9 cellular contexts compared by ENCODE assay signal in the genomic region with DNA sequence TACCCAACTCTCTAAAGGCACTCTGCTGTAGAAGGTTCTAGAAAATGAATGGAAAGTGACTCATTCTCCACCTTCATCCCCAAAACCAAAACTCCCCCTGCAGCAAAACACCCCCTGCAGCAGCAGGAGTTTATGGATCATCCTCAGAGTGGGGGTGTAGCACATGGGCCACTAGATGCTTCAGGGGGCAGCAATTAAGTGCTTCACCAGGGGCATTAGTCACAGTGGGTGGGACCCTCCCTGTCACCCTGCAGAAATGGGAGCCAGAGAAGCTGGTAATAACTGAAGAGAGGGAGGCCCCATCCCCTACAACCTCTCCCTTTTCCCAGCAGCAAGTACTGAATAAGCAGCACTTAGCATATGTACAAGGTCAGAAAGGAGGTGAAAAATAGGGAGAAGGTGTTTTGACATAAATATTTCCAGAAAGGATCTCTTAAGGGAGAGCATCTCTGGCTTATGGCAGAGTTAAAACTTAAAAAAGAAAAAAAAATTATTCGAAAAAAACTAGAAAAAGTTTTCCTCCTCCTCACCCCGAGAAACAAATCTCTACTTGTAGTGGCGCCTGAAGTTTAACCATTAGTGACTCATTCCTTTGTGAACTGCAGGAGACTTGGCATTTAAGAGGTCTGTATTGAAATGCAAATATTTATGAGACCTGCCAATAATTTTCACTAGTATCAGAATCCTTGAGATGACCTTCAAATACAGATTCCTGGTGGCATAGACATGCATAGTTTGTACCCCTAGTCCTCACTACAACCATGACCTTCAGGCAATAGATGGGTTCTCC.
DNase-seq lines count a peak whose midpoint lies in the region; ATAC-seq and TF ChIP-seq lines count a peak whose summit lies in the region.
"Had no signal": no experiment of that assay in that cellular context is flagged by ENCODE, and none has a peak within 500 bp of the region (broad histone marks: within the 10 kb centered on the region; RNA-seq: fewer than 3 reads in every experiment).

No MANE protein-coding gene starts in this region.

- H3K27me3 ChIP-seq in endodermal cell (ENCODE audit: control insufficient read depth, insufficient read depth, low read length, poor library complexity, severe bottlenecking) (no peaks in the 10 kb centered on the region), skeletal muscle tissue (ENCODE audit: control insufficient read depth in 3 of 3, insufficient read depth in 3 of 3, low read length in 3 of 3) (no peaks in the 10 kb centered on the region), gastroesophageal sphincter (no peaks in the 10 kb centered on the region)

- no peaks in the 10 kb centered on the region for H3K36me3 Mint-ChIP-seq in endodermal cell (ENCODE audit: low read depth)

- no peaks in the 10 kb centered on the region for H3K27me3 Mint-ChIP-seq in endodermal cell (ENCODE audit: insufficient read depth)

- no peak for TF ChIP-seq CTCF in endodermal cell (conservative IDR thresholded peaks at IDR 0.05)
- TF ChIP-seq CTCF in gastroesophageal sphincter (IDR thresholded peaks at IDR 0.05), result no peak

- 57% methylated on average over 3 of the region's 3 CpGs; no CpG with 5 or more reads in 1 of the 2 experiments for WGBS in endodermal cell (ENCODE audit: insufficient coverage in 1 of 2, insufficient read length in 1 of 2), 2 experiments
- 42 to 59% methylated on average over 2 to 3 of the region's 3 CpGs for WGBS in gastroesophageal sphincter (ENCODE audit: low coverage in 1 of 2), 2 donors

- H3K27ac ChIP-seq in endodermal cell (ENCODE audit: low read depth, low read length), result no peak overlapping the region
- H3K27ac ChIP-seq in skeletal muscle tissue (ENCODE audit: low read depth, low read length), result peak overlapping the region; percentile 81
- peak overlapping the region in 1 of 4 donors; percentile 73 for H3K27ac ChIP-seq in gastroesophageal sphincter

- no peak overlapping the region for H3K27ac Mint-ChIP-seq in endodermal cell

- TF ChIP-seq EP300 in gastroesophageal sphincter (IDR thresholded peaks at IDR 0.05), result no peak

- no peaks in the 10 kb centered on the region for H3K36me3 ChIP-seq in endodermal cell (ENCODE audit: control insufficient read depth, insufficient read depth, low read length)
- no peaks in the 10 kb centered on the region for H3K36me3 ChIP-seq in skeletal muscle tissue (ENCODE audit: control insufficient read depth in 3 of 3, insufficient read depth in 3 of 3, low read length in 3 of 3)
- no peaks in the 10 kb centered on the region for H3K36me3 ChIP-seq in gastroesophageal sphincter

- H3K4me3 ChIP-seq in endodermal cell (ENCODE audit: low read length) (no peak overlapping the region), skeletal muscle tissue (ENCODE audit: low read length in 3 of 3) (no peak overlapping the region), gastroesophageal sphincter (no peak overlapping the region)

- no peak for TF ChIP-seq POLR2A in gastroesophageal sphincter (IDR thresholded peaks at IDR 0.05)

- peaks cover 10% of the 10 kb centered on the region for H3K4me1 Mint-ChIP-seq in endodermal cell

- H3K4me1 ChIP-seq in endodermal cell (ENCODE audit: control insufficient read depth, insufficient read depth, low read length) (no peaks in the 10 kb centered on the region), skeletal muscle tissue (ENCODE audit: control insufficient read depth in 3 of 3, insufficient read depth in 3 of 3, low read length in 3 of 3) (peaks cover 2 to 8% (median 8%) of the 10 kb centered on the region in 3 donors), gastroesophageal sphincter (peaks cover 0 to 19% (median 0%) of the 10 kb centered on the region in 3 donors)

- ATAC-seq in HG03520 (IDR thresholded peaks at IDR 0.05; ENCODE audit: unreplicated experiment), result no peak
- ATAC-seq in gastroesophageal sphincter, result no peak

- H3K9me3 Mint-ChIP-seq in endodermal cell, result no peaks in the 10 kb centered on the region

- H3K9me3 ChIP-seq in endodermal cell (ENCODE audit: control insufficient read depth, low read length), result no peaks in the 10 kb centered on the region
- no peaks in the 10 kb centered on the region for H3K9me3 ChIP-seq in skeletal muscle tissue (ENCODE audit: control insufficient read depth in 3 of 3, low read length in 3 of 3)
- no peaks in the 10 kb centered on the region for H3K9me3 ChIP-seq in gastroesophageal sphincter

- H3K9ac ChIP-seq in endodermal cell (ENCODE audit: extremely low read depth, low read length, poor library complexity, severe bottlenecking), result no peak overlapping the region
- H3K9ac ChIP-seq in skeletal muscle tissue (ENCODE audit: low read depth in 1 of 3, low read length in 3 of 3), result no peak overlapping the region

- no peak overlapping the region for H3K4me3 Mint-ChIP-seq in endodermal cell

- peak; percentile 27 for DNase-seq in activated CD4-positive, alpha-beta T cell treated with anti-CD3 and anti-CD28 coated beads for 48 hours
- no peak for DNase-seq in activated CD4-positive, alpha-beta T cell treated with anti-CD3 and anti-CD28 coated beads, Interleukin-2, amount 50 U/mL, for 48 hours
- DNase-seq in M059J (ENCODE audit: low read depth) (peak; percentile 56), endodermal cell (peak; percentile 64), cortex of kidney (lab: John Stamatoyannopoulos, UW) (no peak)
- DNase-seq: NCI-H510A had no signal

Comparison
In these comparisons a context has a peak if more than half of its experiments do, and no peak if none do; other contexts are left out.
1. DNase-seq: peak in activated CD4-positive, alpha-beta T cell treated with anti-CD3 and anti-CD28 coated beads for 48 hours (single experiment), M059J (single experiment) and endodermal cell (single experiment); none in activated CD4-positive, alpha-beta T cell treated with anti-CD3 and anti-CD28 coated beads, Interleukin-2, amount 50 U/mL, for 48 hours (0 of 2) and cortex of kidney (single experiment).